In genomic region chr2:62195421-62196277, GRCh38 we compare ENCODE assay signal across 8 cellular contexts. TPM values are rescaled to one million over a fixed set of nuclear protein-coding genes. Genes with fewer than 3 reads are reported as not detected.
DNase-seq lines count a peak whose midpoint lies in the region; ATAC-seq and TF ChIP-seq lines count a peak whose summit lies in the region.

A gene with protein sequence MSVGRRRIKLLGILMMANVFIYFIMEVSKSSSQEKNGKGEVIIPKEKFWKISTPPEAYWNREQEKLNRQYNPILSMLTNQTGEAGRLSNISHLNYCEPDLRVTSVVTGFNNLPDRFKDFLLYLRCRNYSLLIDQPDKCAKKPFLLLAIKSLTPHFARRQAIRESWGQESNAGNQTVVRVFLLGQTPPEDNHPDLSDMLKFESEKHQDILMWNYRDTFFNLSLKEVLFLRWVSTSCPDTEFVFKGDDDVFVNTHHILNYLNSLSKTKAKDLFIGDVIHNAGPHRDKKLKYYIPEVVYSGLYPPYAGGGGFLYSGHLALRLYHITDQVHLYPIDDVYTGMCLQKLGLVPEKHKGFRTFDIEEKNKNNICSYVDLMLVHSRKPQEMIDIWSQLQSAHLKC (plus strand): TSS chr2:62196115. CDS start chr2:62222221, 26,106 bp downstream.

- no peak within 1 kb of the TSS for H3K23ac ChIP-seq in trophoblast cell (ENCODE audit: low read length)

- POLR2A ChIA-PET in T-cell (lab: Charles Lee), result interaction anchor here in 1 of 2 donors (0.7 kb wide), 1 partner anchor 138 kb away, joined by 3 read pairs; no protein-coding TSS in a partner anchor

- H4K8ac ChIP-seq in trophoblast cell (ENCODE audit: low read depth, low read length), result peak within 1 kb of the TSS; percentile 89

- DNase-seq in Daoy (ENCODE audit: low read depth) (peak; percentile 86), KG1 (lab: John Stamatoyannopoulos, UW) (peak; percentile 62), T-cell (peak; percentile 66 to 90 (median 80)), cardiac muscle cell (ENCODE audit: low read depth in 1 of 2, low spot score in 1 of 2) (peak; percentile 82 to 88), trophoblast cell (peak; percentile 70 to 71), tibial artery (peak; percentile 66 to 88)
- peak; percentile 88 for DNase-seq in activated naive CD8-positive, alpha-beta T cell treated with anti-CD3 and anti-CD28 coated beads, Interleukin-2, amount 50 U/mL, for 24 hours

- peak within 1 kb of the TSS; percentile 77 for H3K9ac ChIP-seq in trophoblast cell (ENCODE audit: low read length)

- peak within 1 kb of the TSS; percentile 91 for H2AFZ ChIP-seq in trophoblast cell (ENCODE audit: insufficient read depth, low read length, poor library complexity)

- peaks cover 15% of the 10 kb centered on the region for H3K79me1 ChIP-seq in trophoblast cell (ENCODE audit: low read length)

- H3K27me3 Mint-ChIP-seq in T-cell, result no peaks in the 10 kb centered on the region
- no peaks in the 10 kb centered on the region for H3K27me3 Mint-ChIP-seq in activated naive CD8-positive, alpha-beta T cell treated with anti-CD3 and anti-CD28 coated beads, Interleukin-2, amount 50 U/mL, for 24 hours

- H3K4me3 ChIP-seq in cardiac muscle cell (peak within 1 kb of the TSS; percentile 96), trophoblast cell (ENCODE audit: low read depth, low read length) (peak within 1 kb of the TSS; percentile 91), tibial artery (peak within 1 kb of the TSS; percentile 88 to 94)

- intact Hi-C loops in tibial artery (cut with DNase I; ENCODE audit: low total_unique reads), result loop anchor here (10.0 kb wide), 1 partner anchor 271 kb away; no protein-coding TSS in a partner anchor

- H3K27me3 ChIP-seq in cardiac muscle cell (no peaks in the 10 kb centered on the region), trophoblast cell (ENCODE audit: insufficient read depth, low read length) (no peaks in the 10 kb centered on the region), tibial artery (no peaks in the 10 kb centered on the region)

- H3K9me3 ChIP-seq in cardiac muscle cell (ENCODE audit: low read depth) (no peaks in the 10 kb centered on the region), trophoblast cell (ENCODE audit: insufficient read depth, low read depth, low read length) (no peaks in the 10 kb centered on the region), tibial artery (no peaks in the 10 kb centered on the region)

- peak within 1 kb of the TSS; percentile 88 for H2BK120ac ChIP-seq in trophoblast cell (ENCODE audit: insufficient read depth, low read length, poor library complexity)

- peak within 1 kb of the TSS; percentile 78 to 85 for H3K27ac Mint-ChIP-seq in T-cell
- peak within 1 kb of the TSS; percentile 83 for H3K27ac Mint-ChIP-seq in activated naive CD8-positive, alpha-beta T cell treated with anti-CD3 and anti-CD28 coated beads, Interleukin-2, amount 50 U/mL, for 24 hours

- no peaks in the 10 kb centered on the region for H3K9me3 Mint-ChIP-seq in T-cell
- H3K9me3 Mint-ChIP-seq in activated naive CD8-positive, alpha-beta T cell treated with anti-CD3 and anti-CD28 coated beads, Interleukin-2, amount 50 U/mL, for 24 hours, result no peaks in the 10 kb centered on the region

- peak within 1 kb of the TSS; percentile 86 for H4K12ac ChIP-seq in trophoblast cell (ENCODE audit: low read depth, low read length)

- peak within 1 kb of the TSS; percentile 95 for H2BK5ac ChIP-seq in trophoblast cell (ENCODE audit: low read depth, low read length, poor library complexity)

- peak within 1 kb of the TSS; percentile 96 for H4K91ac ChIP-seq in trophoblast cell (ENCODE audit: low read depth, low read length)

- H3K36me3 Mint-ChIP-seq in T-cell, result no peaks in the 10 kb centered on the region
- peaks cover 10% of the 10 kb centered on the region for H3K36me3 Mint-ChIP-seq in activated naive CD8-positive, alpha-beta T cell treated with anti-CD3 and anti-CD28 coated beads, Interleukin-2, amount 50 U/mL, for 24 hours (ENCODE audit: low read depth)

- H3K36me3 ChIP-seq in cardiac muscle cell, result no peaks in the 10 kb centered on the region
- H3K36me3 ChIP-seq in trophoblast cell (ENCODE audit: control insufficient read depth in 1 of 2, insufficient read depth in 2 of 2, low read length in 2 of 2), result no peaks in the 10 kb centered on the region
- H3K36me3 ChIP-seq in tibial artery, result no peaks in the 10 kb centered on the region

- peaks cover 20% of the 10 kb centered on the region for H3K79me2 ChIP-seq in trophoblast cell (ENCODE audit: control insufficient read depth, insufficient read depth, low read length, poor library complexity)

- H3K18ac ChIP-seq in trophoblast cell (ENCODE audit: low read length), result peak within 1 kb of the TSS; percentile 100

- no CpG with 5 or more reads among the region's 70 CpGs for WGBS in trophoblast cell (ENCODE audit: extremely low coverage, insufficient coverage, insufficient read length)

- ATAC-seq in GM21529 (IDR thresholded peaks at IDR 0.05; ENCODE audit: unreplicated experiment), result peak; percentile 49
- ATAC-seq in T-cell (replicated peaks in 1 of 4), result peak; percentile 79 to 89 (median 84)
- ATAC-seq in activated naive CD8-positive, alpha-beta T cell treated with anti-CD3 and anti-CD28 coated beads, Interleukin-2, amount 50 U/mL, for 24 hours, result peak; percentile 65

- H3K4me2 ChIP-seq in trophoblast cell (ENCODE audit: low read length), result peak within 1 kb of the TSS; percentile 84

- H3K27ac ChIP-seq in cardiac muscle cell (peak within 1 kb of the TSS; percentile 81), trophoblast cell (ENCODE audit: low read depth, low read length) (peak within 1 kb of the TSS; percentile 91), tibial artery (peak within 1 kb of the TSS; percentile 92 to 93)

- peak within 1 kb of the TSS; percentile 62 for H2BK12ac ChIP-seq in trophoblast cell (ENCODE audit: low read length)

- H3K4me3 Mint-ChIP-seq in T-cell, result peak within 1 kb of the TSS; percentile 87 to 96 (median 89)
- H3K4me3 Mint-ChIP-seq in activated naive CD8-positive, alpha-beta T cell treated with anti-CD3 and anti-CD28 coated beads, Interleukin-2, amount 50 U/mL, for 24 hours, result peak within 1 kb of the TSS; percentile 83

- peak within 1 kb of the TSS; percentile 99 for H3K4ac ChIP-seq in trophoblast cell (ENCODE audit: low read depth, low read length)

- peak within 1 kb of the TSS; percentile 98 for H3K14ac ChIP-seq in trophoblast cell (ENCODE audit: low read length)

- H2AK5ac ChIP-seq in trophoblast cell (ENCODE audit: low read length), result peak within 1 kb of the TSS; percentile 82

- no peak for TF ChIP-seq CTCF in cardiac muscle cell (IDR thresholded peaks at IDR 0.05; ENCODE audit: low read depth, low read length)
- no peak for TF ChIP-seq CTCF in tibial artery (IDR thresholded peaks at IDR 0.05)

- CTCF ChIA-PET in T-cell (lab: Charles Lee), result interaction anchor here (0.7 to 0.9 kb wide), 3 partner anchors 216 to 1647 kb away, joined by 3 to 7 read pairs (median 5); no protein-coding TSS in a partner anchor

- H3K4me1 ChIP-seq in cardiac muscle cell (ENCODE audit: low read depth) (peaks cover 5% of the 10 kb centered on the region), trophoblast cell (ENCODE audit: control insufficient read depth in 1 of 2, insufficient read depth in 2 of 2, low read length in 2 of 2) (peaks cover 7 to 10% of the 10 kb centered on the region in 2 experiments), tibial artery (peaks cover 0 to 40% (median 17%) of the 10 kb centered on the region in 4 donors)

- peaks cover 30 to 43% (median 39%) of the 10 kb centered on the region in 3 donors for H3K4me1 Mint-ChIP-seq in T-cell
- H3K4me1 Mint-ChIP-seq in activated naive CD8-positive, alpha-beta T cell treated with anti-CD3 and anti-CD28 coated beads, Interleukin-2, amount 50 U/mL, for 24 hours, result peaks cover 28% of the 10 kb centered on the region

RNA-seq across cellular contexts. Expression of the gene that starts here (rescaled TPM):
- total RNA-seq in Daoy (2014; rRNA removed; shearing (Covaris generic)), result 17.8 and 20.0 TPM in 2 replicates
- total RNA-seq in T-cell (10 to 100 TPM; 20.9 to 47.3 (median 22.4) TPM), cardiac muscle cell (8.9 and 11.1 TPM in 2 replicates)
- 14.7 and 15.9 TPM in 2 replicates for polyA plus RNA-seq in cardiac muscle cell
- 24.8 and 26.0 TPM in 2 replicates for polyA plus RNA-seq in trophoblast cell (2013)

Comparison
In these comparisons a context has a peak if more than half of its experiments do, and no peak if none do; other contexts are left out.
1. Peak in every context shown above with its lines: DNase-seq, ATAC-seq, H3K4me3 ChIP-seq and H3K27ac ChIP-seq.